ENCODE assay signal across 15 cellular contexts in the genomic region with DNA sequence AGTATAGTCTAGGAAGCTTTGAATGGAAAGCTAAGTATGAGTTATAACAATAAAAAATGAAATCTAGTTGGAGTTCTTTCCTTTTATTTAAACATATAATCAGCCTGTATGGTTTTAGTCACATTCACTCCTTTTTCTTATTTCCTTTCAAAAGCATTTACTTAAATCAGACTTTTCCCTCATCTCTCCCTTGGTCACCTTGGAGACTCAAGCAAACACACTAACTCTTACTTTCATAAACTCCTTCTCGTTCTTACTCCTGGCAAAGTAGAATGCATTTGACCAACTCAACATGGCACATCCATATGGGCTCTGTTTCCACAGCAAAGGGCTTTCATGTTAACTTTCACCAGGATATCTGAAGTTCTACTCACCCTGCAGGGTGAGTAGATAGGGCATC.
A peak's percentile ranks its signal among the peaks of the same experiment; 100 is the strongest.
DNase-seq lines count a peak whose midpoint lies in the region; ATAC-seq and TF ChIP-seq lines count a peak whose summit lies in the region.
"Had no signal": no experiment of that assay in that cellular context is flagged by ENCODE, and none has a peak within 500 bp of the region (broad histone marks: within the 10 kb centered on the region; RNA-seq: fewer than 3 reads in every experiment).

No MANE protein-coding gene starts in this region.

- H3K27me3 ChIP-seq in GM23338 (ENCODE audit: insufficient read depth): no peaks in the 10 kb centered on the region
- H3K27me3 ChIP-seq in mesenchymal stem cell (ENCODE audit: control insufficient read depth in 1 of 2, insufficient read depth in 1 of 2, low read length in 2 of 2): no peaks in the 10 kb centered on the region
- H3K27me3 ChIP-seq in prostate gland (replicated peaks; ENCODE audit: insufficient read depth): no peaks in the 10 kb centered on the region

- CTCF ChIA-PET in activated CD8-positive, alpha-beta T cell treated with anti-CD3 and anti-CD28 coated beads for 36 hours (lab: Charles Lee): interaction anchor here (0.8 kb wide), 1 partner anchor 166 kb away, joined by 3 read pairs; no protein-coding TSS in a partner anchor

- in situ Hi-C loops in astrocyte of the spinal cord (cut with HindIII; ENCODE audit: low sequenced_read_pairs): no loop called here

- H3K27ac Mint-ChIP-seq in GM23338: peak overlapping the region; percentile 47; the same call in 1 of the 2 replicates
- H3K27ac Mint-ChIP-seq in activated CD8-positive, alpha-beta T cell treated with anti-CD3 and anti-CD28 coated beads for 36 hours: no peak overlapping the region
- H3K27ac Mint-ChIP-seq: B cell; CD4-positive, alpha-beta T cell had no signal

- H2BK15ac ChIP-seq in mesenchymal stem cell (ENCODE audit: low read depth, poor library complexity, severe bottlenecking): no peak overlapping the region

- H3K14ac ChIP-seq in mesenchymal stem cell (ENCODE audit: low read length in 2 of 2): no peak overlapping the region

- no peak overlapping the region for H3K27ac ChIP-seq in GM23338 (ENCODE audit: low read depth)
- H3K27ac ChIP-seq in mesenchymal stem cell (ENCODE audit: low read length, poor library complexity, severe bottlenecking): no peak overlapping the region
- no peak overlapping the region for H3K27ac ChIP-seq in prostate gland
- H3K27ac ChIP-seq: GM23248 had no signal

- no peak overlapping the region for H2AFZ ChIP-seq in GM23338
- H2AFZ ChIP-seq in mesenchymal stem cell (ENCODE audit: low read depth, low read length): no peak overlapping the region
- H2AFZ ChIP-seq: GM23248 had no signal

- DNase-seq in GM23338 (ENCODE audit: low spot score) (no peak), astrocyte of the spinal cord (ENCODE audit: low read depth, low spot score) (peak; percentile 9), fibroblast of gingiva (ENCODE audit: low read depth) (peak; percentile 15), mesenchymal stem cell (peak; percentile 18), iPS-NIHi7 (ENCODE audit: extremely low spot score) (no peak), prostate gland (ENCODE audit: low spot score) (no peak), NCI-H2081 treated with DMSO at 0.1 percent for 48 hours (lab: John Stamatoyannopoulos, UW) (no peak)
- DNase-seq in activated CD8-positive, alpha-beta T cell treated with anti-CD3 and anti-CD28 coated beads for 36 hours: no peak
- DNase-seq: C1 segment of cervical spinal cord; Calu3; CD4-positive, alpha-beta T cell; DMS 273 treated with DMSO at 0.1 percent for 48 hours; GM23248; H7 had no signal

- no peaks in the 10 kb centered on the region for H3K9me2 ChIP-seq in GM23338 (ENCODE audit: insufficient read depth)

- H3K9me3 ChIP-seq in mesenchymal stem cell (ENCODE audit: control insufficient read depth, low read length): no peaks in the 10 kb centered on the region
- no peaks in the 10 kb centered on the region for H3K9me3 ChIP-seq in prostate gland

- H4K20me1 ChIP-seq in GM23338 (replicated peaks; ENCODE audit: insufficient read depth): no peaks in the 10 kb centered on the region

- H3K23ac ChIP-seq in mesenchymal stem cell (ENCODE audit: low read length in 2 of 2): no peak overlapping the region

- intact Hi-C loops in activated CD8-positive, alpha-beta T cell treated with anti-CD3 and anti-CD28 coated beads for 36 hours (cut with micrococcal nuclease): no loop called here
- intact Hi-C loops in prostate gland (cut with DNase I): no loop called here

- H4K8ac ChIP-seq in mesenchymal stem cell (ENCODE audit: low read length): no peak overlapping the region

- no peak for TF ChIP-seq CTCF in GM23338 (conservative IDR thresholded peaks at IDR 0.05; ENCODE audit: low read depth in 2 of 2)
- no peak for TF ChIP-seq CTCF in astrocyte of the spinal cord (IDR thresholded peaks at IDR 0.05; ENCODE audit: low read depth, low read length)
- no peak for TF ChIP-seq CTCF in activated CD8-positive, alpha-beta T cell treated with anti-CD3 and anti-CD28 coated beads for 36 hours (IDR thresholded peaks at IDR 0.05)
- no peak for TF ChIP-seq CTCF in prostate gland (IDR thresholded peaks at IDR 0.05)

- H3K18ac ChIP-seq in mesenchymal stem cell (ENCODE audit: low read depth in 1 of 2, low read length in 2 of 2): no peak overlapping the region

- H3K4me1 ChIP-seq in GM23338 (ENCODE audit: insufficient read depth) (no peaks in the 10 kb centered on the region; the same call in 1 of the 2 replicates), mesenchymal stem cell (ENCODE audit: control insufficient read depth, insufficient read depth, low read depth, low read length) (no peaks in the 10 kb centered on the region), prostate gland (replicated peaks) (no peaks in the 10 kb centered on the region)

- no peaks in the 10 kb centered on the region for H3K79me2 ChIP-seq in GM23338 (replicated peaks; ENCODE audit: insufficient read depth)

- no peaks in the 10 kb centered on the region for H3K27me3 Mint-ChIP-seq in GM23338 (ENCODE audit: insufficient read depth, low read depth, poor library complexity)
- peaks cover 6% of the 10 kb centered on the region for H3K27me3 Mint-ChIP-seq in activated CD8-positive, alpha-beta T cell treated with anti-CD3 and anti-CD28 coated beads for 36 hours
- H3K27me3 Mint-ChIP-seq: B cell; CD4-positive, alpha-beta T cell had no signal

- H3K36me3 Mint-ChIP-seq in GM23338 (ENCODE audit: low read depth): no peaks in the 10 kb centered on the region
- no peaks in the 10 kb centered on the region for H3K36me3 Mint-ChIP-seq in activated CD8-positive, alpha-beta T cell treated with anti-CD3 and anti-CD28 coated beads for 36 hours (ENCODE audit: low read depth)

- no peak for ATAC-seq in GM23338
- no peak for ATAC-seq in activated CD8-positive, alpha-beta T cell treated with anti-CD3 and anti-CD28 coated beads for 36 hours

- H3K4me2 ChIP-seq in GM23338: no peak overlapping the region
- no peak overlapping the region for H3K4me2 ChIP-seq in mesenchymal stem cell (ENCODE audit: low read length, poor library complexity, severe bottlenecking)

- H3K79me1 ChIP-seq in mesenchymal stem cell (replicated peaks; ENCODE audit: low read length, poor library complexity, severe bottlenecking): no peaks in the 10 kb centered on the region

- H4K91ac ChIP-seq in mesenchymal stem cell (ENCODE audit: low read length): no peak overlapping the region

- H3K4me3 ChIP-seq in GM23338 (no peak overlapping the region), astrocyte of the spinal cord (ENCODE audit: low read depth, low read length) (no peak overlapping the region), mesenchymal stem cell (ENCODE audit: insufficient read depth in 1 of 2, low read depth in 1 of 2, low read length in 2 of 2) (no peak overlapping the region), prostate gland (no peak overlapping the region)
- H3K4me3 ChIP-seq: GM23248 had no signal

- no peak overlapping the region for H2BK5ac ChIP-seq in mesenchymal stem cell (ENCODE audit: low read depth, low read length, poor library complexity, severe bottlenecking)

- no peak overlapping the region for H3K4ac ChIP-seq in mesenchymal stem cell (ENCODE audit: low read depth in 1 of 2, low read length in 2 of 2)

- H3K4me1 Mint-ChIP-seq in GM23338: peaks cover 6% of the 10 kb centered on the region; the same call in 2 of the 3 replicates
- no peaks in the 10 kb centered on the region for H3K4me1 Mint-ChIP-seq in activated CD8-positive, alpha-beta T cell treated with anti-CD3 and anti-CD28 coated beads for 36 hours (ENCODE audit: low read depth)
- H3K4me1 Mint-ChIP-seq: B cell had no signal

- no peak for TF ChIP-seq POLR2A in prostate gland (IDR thresholded peaks at IDR 0.05)

- H3F3A ChIP-seq in GM23338 (replicated peaks; ENCODE audit: low read depth): no peaks in the 10 kb centered on the region

- H2AK5ac ChIP-seq in mesenchymal stem cell (ENCODE audit: low read length, severe bottlenecking): no peak overlapping the region

- 42% methylated on average over 1 of the region's 1 CpG for WGBS in mesenchymal stem cell
- 81% methylated on average over 1 of the region's 1 CpG for WGBS in prostate gland

- no peaks in the 10 kb centered on the region for H3K36me3 ChIP-seq in GM23338 (ENCODE audit: insufficient read depth)
- no peaks in the 10 kb centered on the region for H3K36me3 ChIP-seq in mesenchymal stem cell (ENCODE audit: control insufficient read depth in 1 of 2, insufficient read depth in 2 of 2, low read depth in 1 of 2, low read length in 2 of 2)
- H3K36me3 ChIP-seq in prostate gland: no peaks in the 10 kb centered on the region

- no peak overlapping the region for H2BK120ac ChIP-seq in mesenchymal stem cell (ENCODE audit: low read depth, low read length)

- peak overlapping the region; percentile 56 for H3K9ac ChIP-seq in mesenchymal stem cell (ENCODE audit: low read length)
- H3K9ac ChIP-seq: GM23248 had no signal

- no peak overlapping the region for H3K4me3 Mint-ChIP-seq in GM23338
- no peak overlapping the region for H3K4me3 Mint-ChIP-seq in activated CD8-positive, alpha-beta T cell treated with anti-CD3 and anti-CD28 coated beads for 36 hours
- H3K4me3 Mint-ChIP-seq: B cell; CD4-positive, alpha-beta T cell had no signal

- H2BK12ac ChIP-seq in mesenchymal stem cell (ENCODE audit: low read length in 2 of 2): peak overlapping the region in 1 of 2 experiments; percentile 54

- POLR2A ChIA-PET in activated CD8-positive, alpha-beta T cell treated with anti-CD3 and anti-CD28 coated beads for 36 hours (lab: Charles Lee): no interaction called here

- no peaks in the 10 kb centered on the region for H3K9me3 Mint-ChIP-seq in GM23338
- no peaks in the 10 kb centered on the region for H3K9me3 Mint-ChIP-seq in activated CD8-positive, alpha-beta T cell treated with anti-CD3 and anti-CD28 coated beads for 36 hours
- H3K9me3 Mint-ChIP-seq: CD4-positive, alpha-beta T cell had no signal

TF ChIP-seq in GM23338, 12 proteins besides CTCF, POLR2A, EP300 and RAD21 (continues in another document):
- no peak for TF ChIP-seq NANOG (IDR thresholded peaks at IDR 0.05; ENCODE audit: borderline replicate concordance)

Comparison
In these comparisons a context has a peak if more than half of its experiments do, and no peak if none do; other contexts are left out.
1. DNase-seq: peak in astrocyte of the spinal cord (single experiment), fibroblast of gingiva (single experiment) and mesenchymal stem cell (single experiment); none in GM23338 (single experiment), activated CD8-positive, alpha-beta T cell treated with anti-CD3 and anti-CD28 coated beads for 36 hours (single experiment), iPS-NIHi7 (single experiment), prostate gland (single experiment) and NCI-H2081 treated with DMSO at 0.1 percent for 48 hours (single experiment).